23 cellular contexts compared by ENCODE assay signal in genomic region chr16:84318091-84318975, GRCh38. TPM values are rescaled to one million over a fixed set of nuclear protein-coding genes. Genes with fewer than 3 reads are reported as not detected.
DNase-seq lines count a peak whose midpoint lies in the region; ATAC-seq and TF ChIP-seq lines count a peak whose summit lies in the region.
"Had no signal": no experiment of that assay in that cellular context is flagged by ENCODE, and none has a peak within 500 bp of the region (broad histone marks: within the 10 kb centered on the region; RNA-seq: fewer than 3 reads in every experiment).

No MANE protein-coding gene starts in this region.

- H3K4me1 Mint-ChIP-seq in chondrocyte (ENCODE audit: low read depth), result no peaks in the 10 kb centered on the region
- no peaks in the 10 kb centered on the region for H3K4me1 Mint-ChIP-seq in endothelial cell (ENCODE audit: unreplicated experiment)
- H3K4me1 Mint-ChIP-seq: CD4-positive, alpha-beta memory T cell; H9 had no signal

- no peak for ATAC-seq in GM21737 (IDR thresholded peaks at IDR 0.05; ENCODE audit: unreplicated experiment)
- ATAC-seq: HCT116 had no signal

- DNase-seq in chondrocyte (ENCODE audit: low spot score) (peak; percentile 79), endothelial cell (ENCODE audit: low spot score) (no peak), posterior vena cava (ENCODE audit: low spot score) (peak; percentile 61), globus pallidus (ENCODE audit: low spot score) (no peak), RPMI8226 (no peak)
- no peak for DNase-seq in activated naive CD4-positive, alpha-beta T cell treated with anti-CD3 and anti-CD28 coated beads, Interleukin-2, amount 50 U/mL, for 16 hours
- DNase-seq: C1 segment of cervical spinal cord; Calu3; CD4-positive, alpha-beta memory T cell; COR-L47; DMS53; DMS79 treated with DMSO at 0.1 percent for 48 hours; GF-D8; GM23248; H9; HFFc6 had no signal

- intact Hi-C loops in posterior vena cava (cut with DNase I), result no loop called here

- H3K27ac Mint-ChIP-seq in chondrocyte (ENCODE audit: unreplicated experiment) (no peak overlapping the region), endothelial cell (ENCODE audit: unreplicated experiment) (no peak overlapping the region)
- H3K27ac Mint-ChIP-seq: H9, HFFc6 had no signal

- H3K4me3 Mint-ChIP-seq in chondrocyte (ENCODE audit: unreplicated experiment) (no peak overlapping the region), endothelial cell (ENCODE audit: unreplicated experiment) (peak overlapping the region; percentile 8)
- H3K4me3 Mint-ChIP-seq: CD4-positive, alpha-beta memory T cell; H9; HFFc6 had no signal

- H3K27me3 Mint-ChIP-seq in chondrocyte (ENCODE audit: low read depth) (peaks cover 30% of the 10 kb centered on the region), endothelial cell (ENCODE audit: unreplicated experiment) (no peaks in the 10 kb centered on the region)

- H3K36me3 Mint-ChIP-seq in chondrocyte (ENCODE audit: low read depth) (peaks cover 2% of the 10 kb centered on the region), endothelial cell (ENCODE audit: low read depth, unreplicated experiment) (peaks cover 3% of the 10 kb centered on the region)

- TF ChIP-seq CTCF in chondrocyte (IDR thresholded peaks at IDR 0.05), result no peak
- no peak for TF ChIP-seq CTCF in endothelial cell (IDR thresholded peaks at IDR 0.05; ENCODE audit: unreplicated experiment)

- H3K9me3 Mint-ChIP-seq in chondrocyte (ENCODE audit: low read depth) (peaks cover 3% of the 10 kb centered on the region), endothelial cell (ENCODE audit: unreplicated experiment) (no peaks in the 10 kb centered on the region)

RNA-seq across cellular contexts. Expression of gene WFDC1, which starts 23.7 kb away (rescaled TPM):
- total RNA-seq in chondrocyte (3.5 to 5.7 TPM (median 5.6 TPM) in 3 replicates), endothelial cell (ENCODE audit: unreplicated experiment) (not detected), posterior vena cava (10 to 100 TPM; 48.7 to 93.6 TPM)
- total RNA-seq: A172; A673; Calu3; CD4-positive, alpha-beta memory T cell; Daoy; G401; H4 had no signal

RNA-seq across cellular contexts. Expression of gene ATP2C2, which starts 50.0 kb away (rescaled TPM):
- total RNA-seq in chondrocyte (not detected in 3 replicates), endothelial cell (ENCODE audit: unreplicated experiment) (2.7 TPM), posterior vena cava (under 1 TPM; 0.10 to 0.19 TPM)
- total RNA-seq: A172; A673; CD4-positive, alpha-beta memory T cell; Daoy; G401; GM23248; H4; HFFc6 had no signal

Comparison
In these comparisons a context has a peak if more than half of its experiments do, and no peak if none do; other contexts are left out.
1. DNase-seq: peak in chondrocyte (single experiment) and posterior vena cava (single experiment); none in endothelial cell (single experiment), globus pallidus (single experiment), activated naive CD4-positive, alpha-beta T cell treated with anti-CD3 and anti-CD28 coated beads, Interleukin-2, amount 50 U/mL, for 16 hours (single experiment) and RPMI8226 (single experiment).